In the genomic region with DNA sequence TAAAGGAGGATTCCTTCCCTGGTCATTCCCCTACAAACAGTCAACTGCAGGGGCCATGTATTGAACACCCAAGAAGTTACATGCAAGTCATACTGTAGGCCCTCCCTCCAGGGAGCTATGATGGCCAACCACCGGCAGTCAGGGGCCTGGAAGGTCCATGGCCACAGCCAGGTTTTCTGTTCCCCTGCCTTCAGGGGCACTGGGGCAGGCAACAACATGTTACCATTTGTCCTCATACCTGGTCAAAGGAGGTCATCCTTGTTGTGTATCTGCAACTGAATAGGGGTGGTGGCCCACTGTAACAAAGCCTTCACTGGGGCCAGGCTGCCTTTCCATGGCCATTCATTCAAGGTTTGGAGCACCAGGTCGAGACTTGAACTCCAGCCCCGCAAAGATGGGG, we compare ENCODE assay signal across 37 cellular contexts.
DNase-seq lines count a peak whose midpoint lies in the region; ATAC-seq, FAIRE-seq and TF ChIP-seq lines count a peak whose summit lies in the region.
"Had no signal": no experiment of that assay in that cellular context is flagged by ENCODE, and none has a peak within 500 bp of the region (broad histone marks: within the 10 kb centered on the region; RNA-seq: fewer than 3 reads in every experiment).

No MANE protein-coding gene starts in this region.

- H3K4me3 ChIP-seq in esophagus muscularis mucosa (no peak overlapping the region), body of pancreas (no peak overlapping the region)
- H3K4me3 ChIP-seq: A549; BLaER1; BLaER1 treated with 17β-estradiol and CSF1 and Interleukin-3, amounts not matched to agents 10 nM and 100 nM had no signal

- H3K27ac ChIP-seq in esophagus muscularis mucosa (replicated peaks in 1 of 4) (no peak overlapping the region), body of pancreas (no peak overlapping the region)
- H3K27ac ChIP-seq: 22Rv1; A549; BLaER1; BLaER1 treated with 17β-estradiol and CSF1 and Interleukin-3, amounts not matched to agents 10 nM and 100 nM; C4-2B had no signal

- H3K4me3 Mint-ChIP-seq in stimulated activated naive CD8-positive, alpha-beta T cell treated with anti-CD3 and anti-CD28 coated beads, Interleukin-15, amount 100 ng/mL, for 72 hours = no peak overlapping the region
- H3K4me3 Mint-ChIP-seq: B cell; CD14-positive monocyte; CD4-positive, alpha-beta memory T cell; CD4-positive, alpha-beta T cell; CD4-positive, CD25-positive, alpha-beta regulatory T cell; CD8-positive, alpha-beta memory T cell; CD8-positive, alpha-beta T cell had no signal

- ATAC-seq in Right ventricle myocardium inferior (no peak), left cardiac atrium (no peak), body of pancreas (no peak)
- peak; percentile 21 for ATAC-seq in stimulated activated naive CD8-positive, alpha-beta T cell treated with anti-CD3 and anti-CD28 coated beads, Interleukin-15, amount 100 ng/mL, for 72 hours
- no peak for ATAC-seq in stimulated activated naive CD8-positive, alpha-beta T cell treated with anti-CD3 and anti-CD28 coated beads, Interleukin-15, Interleukin-2, amounts not matched to agents 100 U/mL and 50 U/mL, for 24 hours
- ATAC-seq: A549; CD8-positive, alpha-beta T cell had no signal

- H3K9me3 ChIP-seq in esophagus muscularis mucosa (no peaks in the 10 kb centered on the region), body of pancreas (no peaks in the 10 kb centered on the region)

- TF ChIP-seq POLR2A in esophagus muscularis mucosa (IDR thresholded peaks at IDR 0.05; ENCODE audit: low read depth) (no peak), body of pancreas (IDR thresholded peaks at IDR 0.05) (no peak)

- H3K27me3 Mint-ChIP-seq in stimulated activated naive CD8-positive, alpha-beta T cell treated with anti-CD3 and anti-CD28 coated beads, Interleukin-15, amount 100 ng/mL, for 72 hours = no peaks in the 10 kb centered on the region
- H3K27me3 Mint-ChIP-seq: B cell; CD4-positive, alpha-beta memory T cell; CD4-positive, alpha-beta T cell had no signal

- intact Hi-C loops in Right ventricle myocardium inferior (cut with DNase I) (no loop called here), left cardiac atrium (cut with DNase I) (no loop called here), esophagus muscularis mucosa (cut with DNase I) (no loop called here), body of pancreas (cut with DNase I) (no loop called here)

- DNase-seq in Right ventricle myocardium inferior (ENCODE audit: missing footprints) (peak; percentile 39), left cardiac atrium (no peak), HTR-8/SVneo (ENCODE audit: insufficient read length, low spot score) (no peak), esophagus muscularis mucosa (ENCODE audit: extremely low spot score) (peak; percentile 86), body of pancreas (no peak)
- DNase-seq in stimulated activated naive CD8-positive, alpha-beta T cell treated with anti-CD3 and anti-CD28 coated beads, Interleukin-15, amount 100 ng/mL, for 72 hours = no peak
- no peak for DNase-seq in stimulated activated naive CD8-positive, alpha-beta T cell treated with anti-CD3 and anti-CD28 coated beads, Interleukin-15, Interleukin-2, amounts not matched to agents 100 U/mL and 50 U/mL, for 24 hours
- no peak for DNase-seq in activated effector memory CD4-positive, alpha-beta T cell treated with Interleukin-2 at 50 U/mL for 16 hours
- DNase-seq: 8988T; ACHN; AML-193; BE2C; C1 segment of cervical spinal cord; Caco-2; Calu3; CD4-positive, alpha-beta memory T cell; CD4-positive, alpha-beta T cell; CD4-positive, CD25-positive, alpha-beta regulatory T cell; CD8-positive, alpha-beta memory T cell; CD8-positive, alpha-beta T cell; COR-L47; DMS 273 treated with DMSO at 0.1 percent for 48 hours; DMS153; DMS53; DMS79; DMS79 treated with DMSO at 0.1 percent for 48 hours; DND-41; EL had no signal

- H3K27me3 ChIP-seq in esophagus muscularis mucosa (no peaks in the 10 kb centered on the region), body of pancreas (no peaks in the 10 kb centered on the region)
- H3K27me3 ChIP-seq: BE2C; BLaER1; BLaER1 treated with 17β-estradiol and CSF1 and Interleukin-3, amounts not matched to agents 10 nM and 100 nM had no signal

- peak; percentile 44 for FAIRE-seq in HTR-8/SVneo (lab: Jason Lieb, UNC)
- FAIRE-seq: A204.1, A549, D721Med had no signal

- H3K9me3 Mint-ChIP-seq in stimulated activated naive CD8-positive, alpha-beta T cell treated with anti-CD3 and anti-CD28 coated beads, Interleukin-15, amount 100 ng/mL, for 72 hours = peaks cover 13 to 24% of the 10 kb centered on the region in 2 donors

- TF ChIP-seq CTCF in esophagus muscularis mucosa (IDR thresholded peaks at IDR 0.05) (no peak), body of pancreas (IDR thresholded peaks at IDR 0.05) (no peak)

- H3K4me1 ChIP-seq in esophagus muscularis mucosa (no peaks in the 10 kb centered on the region), body of pancreas (no peaks in the 10 kb centered on the region)
- H3K4me1 ChIP-seq: A549; BLaER1; BLaER1 treated with 17β-estradiol and CSF1 and Interleukin-3, amounts not matched to agents 10 nM and 100 nM; Caco-2 had no signal

- H3K27ac Mint-ChIP-seq in stimulated activated naive CD8-positive, alpha-beta T cell treated with anti-CD3 and anti-CD28 coated beads, Interleukin-15, amount 100 ng/mL, for 72 hours = no peak overlapping the region
- H3K27ac Mint-ChIP-seq: B cell; CD14-positive monocyte; CD4-positive, alpha-beta memory T cell; CD4-positive, alpha-beta T cell; CD4-positive, CD25-positive, alpha-beta regulatory T cell; CD8-positive, alpha-beta memory T cell; CD8-positive, alpha-beta T cell had no signal

- no peaks in the 10 kb centered on the region for H3K4me1 Mint-ChIP-seq in stimulated activated naive CD8-positive, alpha-beta T cell treated with anti-CD3 and anti-CD28 coated beads, Interleukin-15, amount 100 ng/mL, for 72 hours
- H3K4me1 Mint-ChIP-seq: B cell; CD14-positive monocyte; CD4-positive, alpha-beta memory T cell; CD4-positive, CD25-positive, alpha-beta regulatory T cell; CD8-positive, alpha-beta memory T cell had no signal

- WGBS in esophagus muscularis mucosa = 92% methylated on average over 2 of the region's 3 CpGs
- 86 to 88% methylated on average over 3 of the region's 3 CpGs for WGBS in body of pancreas, 2 donors

- H3K36me3 ChIP-seq in esophagus muscularis mucosa = no peaks in the 10 kb centered on the region
- no peaks in the 10 kb centered on the region for H3K36me3 ChIP-seq in body of pancreas (replicated peaks in 1 of 2; ENCODE audit: insufficient read depth in 1 of 2, low read depth in 2 of 2)
- H3K36me3 ChIP-seq: BE2C; BLaER1; BLaER1 treated with 17β-estradiol and CSF1 and Interleukin-3, amounts not matched to agents 10 nM and 100 nM had no signal

- TF ChIP-seq EP300 in esophagus muscularis mucosa (IDR thresholded peaks at IDR 0.05) = no peak

Comparison
In these comparisons a context has a peak if more than half of its experiments do, and no peak if none do; other contexts are left out.
1. DNase-seq: peak in Right ventricle myocardium inferior (single experiment) and esophagus muscularis mucosa (single experiment); none in left cardiac atrium (single experiment), stimulated activated naive CD8-positive, alpha-beta T cell treated with anti-CD3 and anti-CD28 coated beads, Interleukin-15, amount 100 ng/mL, for 72 hours (0 of 2), stimulated activated naive CD8-positive, alpha-beta T cell treated with anti-CD3 and anti-CD28 coated beads, Interleukin-15, Interleukin-2, amounts not matched to agents 100 U/mL and 50 U/mL, for 24 hours (single experiment), HTR-8/SVneo (single experiment), body of pancreas (0 of 4) and activated effector memory CD4-positive, alpha-beta T cell treated with Interleukin-2 at 50 U/mL for 16 hours (single experiment).